13 cellular contexts compared by ENCODE assay signal in the genomic region with DNA sequence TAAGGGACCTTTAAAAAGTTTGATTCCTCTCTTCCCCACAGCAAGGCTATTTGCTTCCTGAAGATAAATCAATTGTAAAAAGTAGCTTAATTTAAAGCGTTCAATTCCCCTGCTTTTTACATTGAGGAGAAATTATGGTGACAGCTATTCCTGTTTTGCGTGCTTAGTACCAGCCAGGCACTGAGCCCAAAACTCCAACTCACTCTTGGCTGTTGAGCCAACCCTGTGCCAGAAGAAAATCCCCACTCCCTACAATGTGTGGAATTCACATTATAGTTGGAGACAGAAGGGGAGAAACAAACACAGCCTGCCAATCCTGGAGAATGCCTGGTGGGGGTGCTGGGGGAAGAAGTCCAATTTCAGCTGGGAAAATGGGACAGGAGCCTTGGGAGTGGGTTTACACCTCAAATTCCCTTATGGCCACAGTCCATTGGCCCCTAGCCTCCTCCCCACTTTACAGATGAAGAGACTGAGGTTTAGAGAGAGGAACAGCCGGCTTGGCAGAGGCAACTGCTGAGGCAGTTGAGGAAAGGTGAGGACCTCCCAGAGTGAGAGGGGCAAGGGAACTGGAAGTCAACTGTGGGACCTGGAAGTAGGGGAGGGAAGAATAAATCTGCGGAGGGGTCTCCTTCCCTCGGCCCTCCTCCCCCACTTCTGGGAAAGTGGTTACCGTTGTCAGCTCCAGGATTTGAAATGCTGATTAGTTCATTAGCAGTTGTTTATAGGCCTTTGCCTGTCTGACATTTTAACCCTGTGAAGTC. TPM values are rescaled to one million over a fixed set of nuclear protein-coding genes. Genes with fewer than 3 reads are reported as not detected.
DNase-seq lines count a peak whose midpoint lies in the region; ATAC-seq and TF ChIP-seq lines count a peak whose summit lies in the region.
"Had no signal": no experiment of that assay in that cellular context is flagged by ENCODE, and none has a peak within 500 bp of the region (broad histone marks: within the 10 kb centered on the region; RNA-seq: fewer than 3 reads in every experiment).

No MANE protein-coding gene starts in this region.

- WGBS in trophoblast cell (ENCODE audit: extremely low coverage, insufficient coverage, insufficient read length) = no CpG with 5 or more reads among the region's 6 CpGs

- peaks cover 2% of the 10 kb centered on the region for H3K79me1 ChIP-seq in trophoblast cell (ENCODE audit: low read length)

- no peak overlapping the region for H2BK120ac ChIP-seq in trophoblast cell (ENCODE audit: insufficient read depth, low read length, poor library complexity)

- H3K27ac ChIP-seq in RWPE2 (ENCODE audit: poor library complexity, severe bottlenecking) = peak overlapping the region; percentile 99
- no peak overlapping the region for H3K27ac ChIP-seq in trophoblast cell (ENCODE audit: low read depth, low read length)

- H4K12ac ChIP-seq in trophoblast cell (ENCODE audit: low read depth, low read length) = no peak overlapping the region

- H3K79me2 ChIP-seq in trophoblast cell (ENCODE audit: control insufficient read depth, insufficient read depth, low read length, poor library complexity) = peaks cover 7% of the 10 kb centered on the region

- no peaks in the 10 kb centered on the region for H3K9me3 ChIP-seq in RWPE2 (ENCODE audit: severe bottlenecking)
- H3K9me3 ChIP-seq in trophoblast cell (ENCODE audit: insufficient read depth, low read depth, low read length) = no peaks in the 10 kb centered on the region

- H3K27me3 ChIP-seq in RWPE2 (ENCODE audit: insufficient read depth, poor library complexity, severe bottlenecking) (no peaks in the 10 kb centered on the region), trophoblast cell (ENCODE audit: insufficient read depth, low read length) (no peaks in the 10 kb centered on the region)

- H3K14ac ChIP-seq in trophoblast cell (ENCODE audit: low read length) = no peak overlapping the region

- peaks cover 74% of the 10 kb centered on the region for H3K36me3 ChIP-seq in RWPE2 (ENCODE audit: low read depth)
- peaks cover 10% of the 10 kb centered on the region in 2 experiments for H3K36me3 ChIP-seq in trophoblast cell (ENCODE audit: control insufficient read depth in 1 of 2, insufficient read depth in 2 of 2, low read length in 2 of 2)

- H3K23ac ChIP-seq in trophoblast cell (ENCODE audit: low read length) = peak overlapping the region; percentile 44

- no peak overlapping the region for H2BK5ac ChIP-seq in trophoblast cell (ENCODE audit: low read depth, low read length, poor library complexity)

- H2AFZ ChIP-seq in trophoblast cell (ENCODE audit: insufficient read depth, low read length, poor library complexity) = no peak overlapping the region

- no peak overlapping the region for H4K8ac ChIP-seq in trophoblast cell (ENCODE audit: low read depth, low read length)

- H3K18ac ChIP-seq in trophoblast cell (ENCODE audit: low read length) = no peak overlapping the region

- H3K4me2 ChIP-seq in trophoblast cell (ENCODE audit: low read length) = no peak overlapping the region

- ATAC-seq in RWPE2 (ENCODE audit: low read depth) (no peak), GM19463 (IDR thresholded peaks at IDR 0.05; ENCODE audit: unreplicated experiment) (no peak)
- ATAC-seq: left lobe of liver had no signal

- no peak overlapping the region for H3K9ac ChIP-seq in trophoblast cell (ENCODE audit: low read length)

- H2AK5ac ChIP-seq in trophoblast cell (ENCODE audit: low read length) = no peak overlapping the region

- H3K4ac ChIP-seq in trophoblast cell (ENCODE audit: low read depth, low read length) = peak overlapping the region; percentile 56

- TF ChIP-seq CTCF in RWPE2 (IDR thresholded peaks at IDR 0.05; ENCODE audit: poor library complexity, severe bottlenecking) (no peak), fibroblast of the aortic adventitia (IDR thresholded peaks at IDR 0.05; ENCODE audit: insufficient read depth, low read length) (no peak)

- H3K4me1 ChIP-seq in RWPE2 (ENCODE audit: insufficient read depth, poor library complexity, severe bottlenecking) = peaks cover 33% of the 10 kb centered on the region
- H3K4me1 ChIP-seq in trophoblast cell (ENCODE audit: control insufficient read depth in 1 of 2, insufficient read depth in 2 of 2, low read length in 2 of 2) = peaks cover 14 to 15% of the 10 kb centered on the region in 2 experiments

- DNase-seq in ELF-1 (ENCODE audit: low read depth, low spot score) (peak; percentile 61), RWPE2 (ENCODE audit: low spot score) (no peak), fibroblast of the aortic adventitia (ENCODE audit: low read depth) (peak; percentile 59), trophoblast cell (no peak), occipital lobe (lab: John Stamatoyannopoulos, UW) (no peak), Kasumi-1 (lab: John Stamatoyannopoulos, UW) (no peak)
- no peak for DNase-seq in activated T-cell treated with anti-CD3 and anti-CD28 coated beads, Interleukin-2, amount 50 U/mL, for 1 hour
- DNase-seq: activated CD4-positive, alpha-beta T cell treated with anti-CD3 and anti-CD28 coated beads for 48 hours; activated effector memory CD4-positive, alpha-beta T cell treated with anti-CD3 and anti-CD28 coated beads, Interleukin-2, amount 50 U/mL, for 16 hours; foreskin melanocyte; HCEC 1CT had no signal

- no peak overlapping the region for H2BK12ac ChIP-seq in trophoblast cell (ENCODE audit: low read length)

- H4K91ac ChIP-seq in trophoblast cell (ENCODE audit: low read depth, low read length) = no peak overlapping the region

- H3K4me3 ChIP-seq in RWPE2 (ENCODE audit: severe bottlenecking) (no peak overlapping the region), fibroblast of the aortic adventitia (ENCODE audit: low read depth, low read length) (no peak overlapping the region), trophoblast cell (ENCODE audit: low read depth, low read length) (no peak overlapping the region)

RNA-seq across cellular contexts. Expression of gene CDH1, which starts 26.1 kb away (rescaled TPM):
- total RNA-seq in fibroblast of the aortic adventitia (ENCODE audit: low replicate concordance) = 2.1 TPM in 1 of 2 replicates, not detected in the other
- 212 and 221 TPM in 2 replicates for polyA plus RNA-seq in trophoblast cell (2013)
- total RNA-seq in occipital lobe = 1.1 TPM

Comparison
In these comparisons a context has a peak if more than half of its experiments do, and no peak if none do; other contexts are left out.
1. DNase-seq: peak in ELF-1 (single experiment) and fibroblast of the aortic adventitia (single experiment); none in RWPE2 (single experiment), trophoblast cell (0 of 2), occipital lobe (single experiment), activated T-cell treated with anti-CD3 and anti-CD28 coated beads, Interleukin-2, amount 50 U/mL, for 1 hour (single experiment) and Kasumi-1 (0 of 2).